In genomic region chr6:154267508-154268106, GRCh38 we compare ENCODE assay signal across 15 cellular contexts.
DNase-seq lines count a peak whose midpoint lies in the region; ATAC-seq and TF ChIP-seq lines count a peak whose summit lies in the region.
"Had no signal": no experiment of that assay in that cellular context is flagged by ENCODE, and none has a peak within 500 bp of the region (broad histone marks: within the 10 kb centered on the region; RNA-seq: fewer than 3 reads in every experiment).

No MANE protein-coding gene starts in this region.

- DNase-seq in nephron progenitor cell (no peak), NCI-H1092 (lab: John Stamatoyannopoulos, UW) (no peak)
- DNase-seq in activated CD4-positive, CD25-positive, alpha-beta regulatory T cell treated with anti-CD3 and anti-CD28 coated beads, Interleukin-2, amount 50 U/mL, for 72 hours = no peak
- DNase-seq: GDM1, H9, NCI-H1436, NCI-H510A treated with DMSO at 0.1 percent for 48 hours, T-helper 1 cell had no signal

- H3K4me3 Mint-ChIP-seq in nephron progenitor cell = no peak overlapping the region
- H3K4me3 Mint-ChIP-seq: brain, H9, memory B cell had no signal

- no peaks in the 10 kb centered on the region for H3K4me1 Mint-ChIP-seq in nephron progenitor cell
- H3K4me1 Mint-ChIP-seq: brain, H9, memory B cell had no signal

- ATAC-seq in GM18867 (IDR thresholded peaks at IDR 0.05; ENCODE audit: unreplicated experiment) (peak; percentile 38), GM19463 (IDR thresholded peaks at IDR 0.05; ENCODE audit: unreplicated experiment) (peak; percentile 44), HG03432 (IDR thresholded peaks at IDR 0.05; ENCODE audit: unreplicated experiment) (peak; percentile 53), HG03039 (IDR thresholded peaks at IDR 0.05; ENCODE audit: unreplicated experiment) (no peak)

- H3K9me3 Mint-ChIP-seq in nephron progenitor cell = peaks cover 18% of the 10 kb centered on the region

- no peaks in the 10 kb centered on the region for H3K27me3 Mint-ChIP-seq in nephron progenitor cell (ENCODE audit: low read depth, poor library complexity)
- H3K27me3 Mint-ChIP-seq: CD8-positive, alpha-beta memory T cell had no signal

- H3K36me3 Mint-ChIP-seq in nephron progenitor cell (ENCODE audit: low read depth) = peaks cover 4% of the 10 kb centered on the region
- H3K36me3 Mint-ChIP-seq: brain; CD8-positive, alpha-beta memory T cell; memory B cell had no signal

- peak overlapping the region; percentile 23 for H3K27ac Mint-ChIP-seq in nephron progenitor cell
- H3K27ac Mint-ChIP-seq: brain, H9, memory B cell had no signal

- TF ChIP-seq CTCF in nephron progenitor cell (IDR thresholded peaks at IDR 0.05) = no peak
